Comparison of ENCODE assay signal across 9 cellular contexts in the genomic region with DNA sequence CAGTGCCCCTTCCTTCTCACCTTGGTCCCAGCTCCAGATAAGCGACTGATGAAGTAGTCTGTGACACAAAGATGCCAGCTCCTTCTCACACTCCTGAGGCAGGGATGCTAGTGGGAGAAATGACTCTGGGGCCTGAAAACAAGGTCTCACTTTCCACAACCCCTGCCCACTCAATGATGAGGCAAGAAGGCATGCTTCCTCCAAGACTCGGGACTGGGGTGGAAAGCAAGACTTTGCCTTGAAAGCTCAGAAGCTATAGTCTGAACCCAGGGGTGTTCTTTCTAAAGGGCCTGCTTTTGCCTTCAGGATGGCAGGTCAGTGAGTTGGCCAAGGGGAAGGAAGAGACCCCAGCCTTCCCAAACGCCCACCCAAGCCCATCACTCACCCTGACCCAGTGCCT. TPM values are rescaled to one million over a fixed set of nuclear protein-coding genes. Genes with fewer than 3 reads are reported as not detected.
DNase-seq lines count a peak whose midpoint lies in the region; ATAC-seq and TF ChIP-seq lines count a peak whose summit lies in the region.
"Had no signal": no experiment of that assay in that cellular context is flagged by ENCODE, and none has a peak within 500 bp of the region (broad histone marks: within the 10 kb centered on the region; RNA-seq: fewer than 3 reads in every experiment).

No MANE protein-coding gene starts in this region.

- no peak overlapping the region for H3K27ac Mint-ChIP-seq in activated CD4-positive, alpha-beta T cell treated with anti-CD3 and anti-CD28 coated beads, Interleukin-2, amount 10 ng/mL, durations not matched to agents 7 days and 5 days

- intact Hi-C loops in ascending aorta (cut with DNase I) (no loop called here), right lobe of liver (cut with DNase I) (no loop called here), tibial artery (cut with DNase I; ENCODE audit: low total_unique reads) (loop anchor here (5.0 kb wide), 1 partner anchor 46 kb away; a partner anchor contains a TSS)

- H3K9me3 ChIP-seq in ascending aorta = no peaks in the 10 kb centered on the region
- no peaks in the 10 kb centered on the region for H3K9me3 ChIP-seq in right lobe of liver
- no peaks in the 10 kb centered on the region for H3K9me3 ChIP-seq in tibial artery

- H3K27me3 ChIP-seq in ascending aorta = no peaks in the 10 kb centered on the region
- no peaks in the 10 kb centered on the region for H3K27me3 ChIP-seq in right lobe of liver
- no peaks in the 10 kb centered on the region for H3K27me3 ChIP-seq in tibial artery

- H3K4me1 ChIP-seq in ascending aorta = peaks cover 9 to 21% of the 10 kb centered on the region in 2 donors
- H3K4me1 ChIP-seq in right lobe of liver = peaks cover 0 to 46% (median 10%) of the 10 kb centered on the region in 4 donors
- H3K4me1 ChIP-seq in tibial artery = peaks cover 0 to 35% (median 26%) of the 10 kb centered on the region in 4 donors

- H3K4me3 ChIP-seq in ascending aorta = peak overlapping the region; percentile 80 to 85
- peak overlapping the region; percentile 93 to 99 (median 97) for H3K4me3 ChIP-seq in right lobe of liver
- H3K4me3 ChIP-seq in tibial artery = peak overlapping the region; percentile 84 to 86

- POLR2A ChIA-PET in activated CD4-positive, alpha-beta T cell treated with anti-CD3 and anti-CD28 coated beads, Interleukin-2, amount 10 ng/mL, durations not matched to agents 7 days and 5 days (lab: Charles Lee) = no interaction called here

- H3K27me3 Mint-ChIP-seq in activated CD4-positive, alpha-beta T cell treated with anti-CD3 and anti-CD28 coated beads, Interleukin-2, amount 10 ng/mL, durations not matched to agents 7 days and 5 days = no peaks in the 10 kb centered on the region

- peaks cover 13 to 34% of the 10 kb centered on the region in 2 donors for H3K36me3 ChIP-seq in ascending aorta
- peaks cover 0 to 16% (median 2%) of the 10 kb centered on the region in 4 donors for H3K36me3 ChIP-seq in right lobe of liver
- peaks cover 10 to 50% (median 26%) of the 10 kb centered on the region in 3 donors for H3K36me3 ChIP-seq in tibial artery

- DNase-seq in activated CD4-positive, alpha-beta T cell treated with anti-CD3 and anti-CD28 coated beads, Interleukin-2, amount 10 ng/mL, durations not matched to agents 7 days and 5 days = no peak
- no peak for DNase-seq in activated CD4-positive, alpha-beta T cell treated with anti-CD3 and anti-CD28 coated beads, Interleukin-2, amount 50 U/mL, for 1 hour
- DNase-seq in ascending aorta (ENCODE audit: low spot score in 2 of 2) = no peak
- DNase-seq in right lobe of liver = no peak
- DNase-seq in tibial artery = no peak
- no peak for DNase-seq in COLO829 (ENCODE audit: low spot score)
- no peak for DNase-seq in activated effector memory CD4-positive, alpha-beta T cell treated with Interleukin-2 at 50 U/mL for 16 hours
- DNase-seq: stimulated activated CD4-positive, alpha-beta T cell treated with anti-CD3 and anti-CD28 coated beads, Interleukin-12 subunit alpha, Interleukin-12 subunit beta, amount 100 ng/mL, for 4 hours had no signal

- H3K4me1 Mint-ChIP-seq in activated CD4-positive, alpha-beta T cell treated with anti-CD3 and anti-CD28 coated beads, Interleukin-2, amount 10 ng/mL, durations not matched to agents 7 days and 5 days = peaks cover 47% of the 10 kb centered on the region

- CTCF ChIA-PET in activated CD4-positive, alpha-beta T cell treated with anti-CD3 and anti-CD28 coated beads, Interleukin-2, amount 10 ng/mL, durations not matched to agents 7 days and 5 days (lab: Charles Lee) = interaction anchor here (0.9 to 6.0 kb wide), 16 partner anchors 9 to 653 kb away, joined by 3 to 66 read pairs (median 11); a partner anchor contains a TSS

- 38% methylated on average over 1 of the region's 3 CpGs for WGBS in right lobe of liver (ENCODE audit: insufficient coverage, low coverage, low lambda C conversion rate, missing lambda C conversion rate)

- H3K27ac ChIP-seq in ascending aorta (peak overlapping the region in 1 of 2 donors; percentile 85), right lobe of liver (no peak overlapping the region), tibial artery (peak overlapping the region; percentile 83 to 95)

- TF ChIP-seq CTCF in ascending aorta (IDR thresholded peaks at IDR 0.05) (no peak), right lobe of liver (IDR thresholded peaks at IDR 0.05) (no peak), tibial artery (IDR thresholded peaks at IDR 0.05) (no peak)

- TF ChIP-seq POLR2A in right lobe of liver (IDR thresholded peaks at IDR 0.05) = no peak

- ATAC-seq in right lobe of liver (no peak), HG03342 (IDR thresholded peaks at IDR 0.05; ENCODE audit: unreplicated experiment) (no peak)

- peaks cover 33% of the 10 kb centered on the region for H3K36me3 Mint-ChIP-seq in activated CD4-positive, alpha-beta T cell treated with anti-CD3 and anti-CD28 coated beads, Interleukin-2, amount 10 ng/mL, durations not matched to agents 7 days and 5 days (ENCODE audit: low read depth)

- H3K9me3 Mint-ChIP-seq in activated CD4-positive, alpha-beta T cell treated with anti-CD3 and anti-CD28 coated beads, Interleukin-2, amount 10 ng/mL, durations not matched to agents 7 days and 5 days = no peaks in the 10 kb centered on the region

- peak overlapping the region; percentile 99 for H3K4me3 Mint-ChIP-seq in activated CD4-positive, alpha-beta T cell treated with anti-CD3 and anti-CD28 coated beads, Interleukin-2, amount 10 ng/mL, durations not matched to agents 7 days and 5 days

RNA-seq across cellular contexts. Expression of a gene that starts 1.4 kb away (rescaled TPM):
- total RNA-seq in activated CD4-positive, alpha-beta T cell treated with anti-CD3 and anti-CD28 coated beads, Interleukin-2, amount 10 ng/mL, durations not matched to agents 7 days and 5 days = 10 to 100 TPM; 26.8 to 27.1 TPM
- total RNA-seq in ascending aorta (16.5 TPM), right lobe of liver (10 to 100 TPM in 3 of 6 experiments, 1 to 10 TPM in 3; 5.9 to 15.4 (median 11.2) TPM)

RNA-seq across cellular contexts. Expression of a gene that starts 1.4 kb away (rescaled TPM):
- 10 to 100 TPM; 45.8 to 46.3 TPM for total RNA-seq in activated CD4-positive, alpha-beta T cell treated with anti-CD3 and anti-CD28 coated beads, Interleukin-2, amount 10 ng/mL, durations not matched to agents 7 days and 5 days
- 19.5 TPM for total RNA-seq in ascending aorta
- 10 to 100 TPM; 14.5 to 31.5 (median 26.7) TPM for total RNA-seq in right lobe of liver

RNA-seq across cellular contexts. Expression of a gene that starts 9.0 kb away (rescaled TPM):
- 10 to 100 TPM; 72.5 to 83.1 TPM for total RNA-seq in activated CD4-positive, alpha-beta T cell treated with anti-CD3 and anti-CD28 coated beads, Interleukin-2, amount 10 ng/mL, durations not matched to agents 7 days and 5 days
- total RNA-seq in ascending aorta (37.7 TPM), right lobe of liver (10 to 100 TPM; 10.7 to 51.9 (median 42.6) TPM)

RNA-seq across cellular contexts. Expression of a gene that starts 16.2 kb away (rescaled TPM):
- 10 to 100 TPM; 55.4 to 62.6 TPM for total RNA-seq in activated CD4-positive, alpha-beta T cell treated with anti-CD3 and anti-CD28 coated beads, Interleukin-2, amount 10 ng/mL, durations not matched to agents 7 days and 5 days
- total RNA-seq in ascending aorta (71.9 TPM), right lobe of liver (10 to 100 TPM; 41.0 to 45.2 (median 43.6) TPM)

RNA-seq across cellular contexts. Expression of a gene that starts 18.0 kb away (rescaled TPM):
- total RNA-seq in activated CD4-positive, alpha-beta T cell treated with anti-CD3 and anti-CD28 coated beads, Interleukin-2, amount 10 ng/mL, durations not matched to agents 7 days and 5 days = under 1 TPM in 1 of 2 experiments, not detected in 1; 0.25 TPM
- 3.0 TPM for total RNA-seq in ascending aorta
- 1 to 10 TPM; 1.4 to 8.4 (median 5.8) TPM for total RNA-seq in right lobe of liver

Comparison
In these comparisons a context has a peak if more than half of its experiments do, and no peak if none do; other contexts are left out.
1. H3K27ac ChIP-seq: peak in tibial artery (2 of 2); none in right lobe of liver (0 of 3).
2. Peak in every context shown above with its lines, with median percentiles within 50 percentile points of each other: H3K4me3 ChIP-seq.